ENCODE assay signal across 33 cellular contexts in genomic region chr14:39040529-39040928, GRCh38.
DNase-seq lines count a peak whose midpoint lies in the region; ATAC-seq, FAIRE-seq and TF ChIP-seq lines count a peak whose summit lies in the region.
"Had no signal": no experiment of that assay in that cellular context is flagged by ENCODE, and none has a peak within 500 bp of the region (broad histone marks: within the 10 kb centered on the region; RNA-seq: fewer than 3 reads in every experiment).

No MANE protein-coding gene starts in this region.

- H3K4me2 ChIP-seq in HepG2 (ENCODE audit: low read depth, low read length) (no peak overlapping the region), GM12878 (ENCODE audit: control insufficient read depth, insufficient read depth) (no peak overlapping the region)
- H3K4me2 ChIP-seq: A549; BLaER1; BLaER1 treated with 17β-estradiol and CSF1 and Interleukin-3, amounts not matched to agents 10 nM and 100 nM had no signal

- RAD21 ChIA-PET in GM12878 (lab: Charles Lee; ENCODE audit: unreplicated experiment) = interaction anchor here (0.6 kb wide), 2 partner anchors 24 to 448 kb away, joined by 3 read pairs; no protein-coding TSS in a partner anchor

- BruUV-seq in HepG2 (replicated peaks; lab: Mats Ljungman, UMichigan) = no TSS peak
- no TSS peak for BruUV-seq in GM12878 (replicated peaks; lab: Mats Ljungman, UMichigan)

- H4K20me1 ChIP-seq in HepG2 (ENCODE audit: insufficient read depth, low read length) = no peaks in the 10 kb centered on the region; the same call in 1 of the 2 replicates
- no peaks in the 10 kb centered on the region for H4K20me1 ChIP-seq in GM12878 (ENCODE audit: control insufficient read depth, insufficient read depth)
- H4K20me1 ChIP-seq: BLaER1; BLaER1 treated with 17β-estradiol and CSF1 and Interleukin-3, amounts not matched to agents 10 nM and 100 nM had no signal

- SMC1A ChIA-PET in GM12878 (lab: Charles Lee; ENCODE audit: uncharacterized antibody, unreplicated experiment) = no interaction called here

- H2AFZ ChIP-seq in HepG2 (ENCODE audit: low read length) (no peak overlapping the region), GM12878 (ENCODE audit: control insufficient read depth, low read depth, low read length) (no peak overlapping the region)

- TF ChIP-seq CTCF in HepG2 (CRISPR knock-in tag; IDR thresholded peaks at IDR 0.05) (no peak), right lobe of liver (IDR thresholded peaks at IDR 0.05) (no peak), D721Med (IDR thresholded peaks at IDR 0.05; ENCODE audit: insufficient read depth, missing control alignments) (no peak), GM12878 (IDR thresholded peaks at IDR 0.05 in 2 of 3, conservative IDR thresholded peaks at IDR 0.05 in 1 of 3; ENCODE audit: control insufficient read depth in 2 of 3, extremely low read depth in 1 of 3, insufficient read depth in 1 of 3, low read depth in 3 of 3, low read length in 3 of 3) (no peak)

- POLR2A ChIA-PET in HepG2 (lab: Yijun Ruan, JAX) (no interaction called here), GM12878 (lab: Charles Lee) (interaction anchor here (0.6 kb wide), 1 partner anchor 40 kb away, joined by 7 read pairs; no protein-coding TSS in a partner anchor)

- intact Hi-C loops in HepG2 (cut with micrococcal nuclease; ENCODE audit: unreplicated experiment) = no loop called here
- intact Hi-C loops in right lobe of liver (cut with DNase I) = no loop called here
- intact Hi-C loops in GM12878 (cut with micrococcal nuclease; ENCODE audit: unreplicated experiment) = no loop called here

- TF ChIP-seq POLR2A in HepG2 (IDR thresholded peaks at IDR 0.05; ENCODE audit: insufficient read depth in 1 of 2, low read depth in 2 of 2, low read length in 2 of 2) = no peak
- TF ChIP-seq POLR2A in right lobe of liver (IDR thresholded peaks at IDR 0.05) = no peak
- TF ChIP-seq POLR2A in GM12891 (IDR thresholded peaks at IDR 0.05; ENCODE audit: low read depth, low read length) = no peak
- TF ChIP-seq POLR2A in GM12878 (IDR thresholded peaks at IDR 0.05; ENCODE audit: low read depth, low read length) = no peak

- TF ChIP-seq EP300 in HepG2 (IDR thresholded peaks at IDR 0.05; ENCODE audit: low read depth in 2 of 2, low read length in 2 of 2) (no peak), HepG2 (CRISPR knock-in tag; IDR thresholded peaks at IDR 0.05; ENCODE audit: borderline replicate concordance) (no peak), GM12878 (IDR thresholded peaks at IDR 0.05; ENCODE audit: borderline replicate concordance in 1 of 2, control insufficient read depth in 1 of 2, low read depth in 2 of 2, low read length in 2 of 2) (no peak)

- WGBS in HepG2 (ENCODE audit: low lambda C conversion rate) = 99% methylated on average over 2 of the region's 2 CpGs
- 97% methylated on average over 2 of the region's 2 CpGs for WGBS in right lobe of liver (ENCODE audit: insufficient coverage, low coverage, low lambda C conversion rate, missing lambda C conversion rate)
- WGBS in GM12878 (ENCODE audit: insufficient coverage, insufficient replicate concordance, low lambda C conversion rate, missing lambda C conversion rate) = 96% methylated on average over 2 of the region's 2 CpGs

- H3K9ac ChIP-seq in HepG2 (ENCODE audit: insufficient read depth, low read depth, low read length) = no peak overlapping the region
- no peak overlapping the region for H3K9ac ChIP-seq in GM12878 (ENCODE audit: control insufficient read depth, insufficient read depth, low read length)
- H3K9ac ChIP-seq: BLaER1; BLaER1 treated with 17β-estradiol and CSF1 and Interleukin-3, amounts not matched to agents 10 nM and 100 nM had no signal

- H3K4me1 ChIP-seq in HepG2 (ENCODE audit: insufficient read depth, low read length) (no peaks in the 10 kb centered on the region), right lobe of liver (no peaks in the 10 kb centered on the region), GM12878 (ENCODE audit: control insufficient read depth, insufficient read depth, low read length) (no peaks in the 10 kb centered on the region)
- no peaks in the 10 kb centered on the region for H3K4me1 ChIP-seq in effector memory CD4-positive, alpha-beta T cell (ENCODE audit: control insufficient read depth, insufficient read depth, low read length, poor library complexity, severe bottlenecking)
- H3K4me1 ChIP-seq: A549, BE2C, Caco-2 had no signal

- TF ChIP-seq RAD21 in HepG2 (CRISPR knock-in tag; IDR thresholded peaks at IDR 0.05) (no peak), GM12878 (IDR thresholded peaks at IDR 0.05; ENCODE audit: insufficient read depth, low read depth, low read length) (no peak)

- CTCF ChIA-PET in HepG2 (lab: Yijun Ruan, JAX; ENCODE audit: low intra/inter-chr PET ratio, low total read pairs) = no interaction called here
- CTCF ChIA-PET in GM12878 (lab: Yijun Ruan, JAX) = interaction anchor here (0.9 to 1.0 kb wide), 2 partner anchors 11 to 24 kb away, joined by 3 read pairs; no protein-coding TSS in a partner anchor

- H3K4me3 ChIP-seq in HepG2 (replicated peaks in 1 of 3; ENCODE audit: insufficient read depth in 1 of 3, low read depth in 2 of 3, low read length in 3 of 3) = no peak overlapping the region
- H3K4me3 ChIP-seq in right lobe of liver = no peak overlapping the region
- no peak overlapping the region for H3K4me3 ChIP-seq in GM12878
- H3K4me3 ChIP-seq in effector memory CD4-positive, alpha-beta T cell (ENCODE audit: insufficient read depth, low read depth, low read length, poor library complexity, severe bottlenecking) = no peak overlapping the region
- H3K4me3 ChIP-seq: A549; BLaER1; BLaER1 treated with 17β-estradiol and CSF1 and Interleukin-3, amounts not matched to agents 10 nM and 100 nM had no signal

- no peak for DNase-seq in HepG2 (ENCODE audit: low spot score)
- DNase-seq in right lobe of liver = no peak
- no peak for DNase-seq in D721Med (ENCODE audit: insufficient read length, low spot score)
- no peak for DNase-seq in GM12891 (ENCODE audit: insufficient read length, low spot score)
- no peak for DNase-seq in GM12878 (ENCODE audit: low read depth, low spot score)
- no peak for DNase-seq in effector memory CD4-positive, alpha-beta T cell
- DNase-seq: 8988T; ACHN; AML-193; BE2C; C1 segment of cervical spinal cord; Caco-2; Calu3; CD4-positive, alpha-beta memory T cell; CD4-positive, alpha-beta T cell; CD4-positive, CD25-positive, alpha-beta regulatory T cell; CD8-positive, alpha-beta memory T cell; CD8-positive, alpha-beta T cell; COR-L47; DMS 273 treated with DMSO at 0.1 percent for 48 hours; DMS153; DMS53; DMS79; DMS79 treated with DMSO at 0.1 percent for 48 hours; DND-41; EL had no signal

- no peaks in the 10 kb centered on the region for H3K9me3 ChIP-seq in HepG2 (ENCODE audit: low read length)
- no peaks in the 10 kb centered on the region for H3K9me3 ChIP-seq in right lobe of liver
- no peaks in the 10 kb centered on the region for H3K9me3 ChIP-seq in GM12878 (replicated peaks; ENCODE audit: control insufficient read depth, insufficient read depth, low read length)
- H3K9me3 ChIP-seq in effector memory CD4-positive, alpha-beta T cell (ENCODE audit: control insufficient read depth, low read length) = no peaks in the 10 kb centered on the region
- H3K9me3 ChIP-seq: A549, BE2C, BLaER1, Caco-2 had no signal

- peaks cover 50 to 90% of the 10 kb centered on the region in 2 experiments for H3K36me3 ChIP-seq in HepG2 (replicated peaks in 1 of 2; ENCODE audit: control insufficient read depth in 1 of 2, insufficient read depth in 2 of 2, low read length in 2 of 2)
- H3K36me3 ChIP-seq in right lobe of liver = peaks cover 0 to 85% (median 47%) of the 10 kb centered on the region in 4 donors
- peaks cover 2 to 28% of the 10 kb centered on the region in 2 experiments for H3K36me3 ChIP-seq in GM12878 (ENCODE audit: control insufficient read depth in 2 of 2, insufficient read depth in 2 of 2, low read length in 1 of 2)
- peaks cover 65% of the 10 kb centered on the region for H3K36me3 ChIP-seq in effector memory CD4-positive, alpha-beta T cell (ENCODE audit: control insufficient read depth, insufficient read depth, low read length)

- FAIRE-seq in HepG2 (lab: Jason Lieb, UNC) (no peak), D721Med (lab: Jason Lieb, UNC) (peak; percentile 16), GM12891 (lab: Jason Lieb, UNC) (peak; percentile 61), GM12878 (lab: Jason Lieb, UNC) (peak; percentile 23)

- ATAC-seq in HepG2 = no peak
- ATAC-seq in right lobe of liver = no peak
- ATAC-seq in GM12878 = no peak
- no peak for ATAC-seq in GM21526 (IDR thresholded peaks at IDR 0.05; ENCODE audit: low FRiP score, unreplicated experiment)
- ATAC-seq in HG03139 (IDR thresholded peaks at IDR 0.05; ENCODE audit: unreplicated experiment) = no peak
- ATAC-seq: A549; CD8-positive, alpha-beta T cell had no signal

- H3K79me2 ChIP-seq in HepG2 (ENCODE audit: insufficient read depth, low read length) (peaks cover 2% of the 10 kb centered on the region), GM12878 (ENCODE audit: control insufficient read depth, insufficient read depth, low read length) (no peaks in the 10 kb centered on the region)

- H3K27me3 ChIP-seq in HepG2 (ENCODE audit: control insufficient read depth in 1 of 2, insufficient read depth in 2 of 2, low read length in 2 of 2) = no peaks in the 10 kb centered on the region
- no peaks in the 10 kb centered on the region for H3K27me3 ChIP-seq in right lobe of liver
- H3K27me3 ChIP-seq in GM12878 (replicated peaks in 1 of 2; ENCODE audit: control insufficient read depth in 2 of 2, insufficient read depth in 2 of 2, low read length in 1 of 2) = no peaks in the 10 kb centered on the region
- H3K27me3 ChIP-seq in effector memory CD4-positive, alpha-beta T cell (replicated peaks; ENCODE audit: control insufficient read depth, insufficient read depth, low read length, poor library complexity, severe bottlenecking) = no peaks in the 10 kb centered on the region
- H3K27me3 ChIP-seq: BE2C; BLaER1; BLaER1 treated with 17β-estradiol and CSF1 and Interleukin-3, amounts not matched to agents 10 nM and 100 nM had no signal

- H3K27ac ChIP-seq in HepG2 (ENCODE audit: extremely low read length, insufficient read depth, low read length) (no peak overlapping the region), right lobe of liver (no peak overlapping the region), GM12878 (ENCODE audit: control insufficient read depth, insufficient read depth) (no peak overlapping the region)
- H3K27ac ChIP-seq in effector memory CD4-positive, alpha-beta T cell (ENCODE audit: insufficient read depth, low read length, poor library complexity, severe bottlenecking) = no peak overlapping the region
- H3K27ac ChIP-seq: 22Rv1; A549; BLaER1; BLaER1 treated with 17β-estradiol and CSF1 and Interleukin-3, amounts not matched to agents 10 nM and 100 nM; C4-2B had no signal

- in situ Hi-C loops in HepG2 (cut with HindIII; ENCODE audit: extremely low pct_ligation_motif_present, low pct_unique_long_range_greater_than_20kb) = no loop called here
- in situ Hi-C loops in GM12878 (cut with MboI) = no loop called here

TF ChIP-seq in HepG2, 621 proteins besides CTCF, POLR2A, EP300 and RAD21 (continues in another document):
- TF ChIP-seq ZNF543 (CRISPR knock-in tag; IDR thresholded peaks at IDR 0.05) = no peak

TF ChIP-seq in GM12891, 5 proteins besides CTCF, POLR2A, EP300 and RAD21 (continues in another document):
- no peak for TF ChIP-seq TAF1 (IDR thresholded peaks at IDR 0.05; ENCODE audit: low read depth, low read length)
- no peak for TF ChIP-seq POLR2AphosphoS5 (IDR thresholded peaks at IDR 0.05; ENCODE audit: low read depth, low read length)

TF ChIP-seq in GM12878, 131 proteins besides CTCF, POLR2A, EP300 and RAD21 (continues in another document):
- TF ChIP-seq KAT2A (conservative IDR thresholded peaks at IDR 0.05; ENCODE audit: control insufficient read depth, low read depth, low read length) = no peak

Comparison
In these comparisons a context has a peak if more than half of its experiments do, and no peak if none do; other contexts are left out.
1. Of the 75 proteins assayed by ChIP-seq in both HepG2 and GM12878: peak only in HepG2: FOXM1; only in GM12878: none; in both: none; in neither: 74.